In genomic region chr7:116736927-116737715, GRCh38 we compare ENCODE assay signal across 21 cellular contexts.
DNase-seq lines count a peak whose midpoint lies in the region; ATAC-seq and TF ChIP-seq lines count a peak whose summit lies in the region.
"Had no signal": no experiment of that assay in that cellular context is flagged by ENCODE, and none has a peak within 500 bp of the region (broad histone marks: within the 10 kb centered on the region; RNA-seq: fewer than 3 reads in every experiment).

No MANE protein-coding gene starts in this region.

- in situ Hi-C loops in astrocyte of the spinal cord (cut with HindIII; ENCODE audit: low sequenced_read_pairs), result no loop called here

- H3K4me3 ChIP-seq in astrocyte of the spinal cord (ENCODE audit: low read depth, low read length), result no peak overlapping the region
- H3K4me3 ChIP-seq: HAP-1, right atrium auricular region had no signal

- no peak for ATAC-seq in GM21619 (IDR thresholded peaks at IDR 0.05; ENCODE audit: unreplicated experiment)
- ATAC-seq: PC-3 had no signal

- no peak for TF ChIP-seq CTCF in astrocyte of the spinal cord (IDR thresholded peaks at IDR 0.05; ENCODE audit: low read depth, low read length)

- DNase-seq in EL, result peak; percentile 5
- peak; percentile 53 for DNase-seq in astrocyte of the spinal cord (ENCODE audit: low read depth, low spot score)
- DNase-seq in iris pigment epithelial cell (ENCODE audit: low read depth), result peak; percentile 80
- peak; percentile 57 for DNase-seq in pulmonary artery endothelial cell (ENCODE audit: low read depth, low spot score)
- DNase-seq in NCI-H446 (lab: John Stamatoyannopoulos, UW), result no peak
- DNase-seq in nucleus accumbens (lab: John Stamatoyannopoulos, UW), result no peak
- DNase-seq in NCI-H2196 treated with DMSO at 0.1 percent for 48 hours (lab: John Stamatoyannopoulos, UW; ENCODE audit: unreplicated experiment), result no peak
- DNase-seq: activated CD4-positive, alpha-beta T cell treated with anti-CD3 and anti-CD28 coated beads, Interleukin-2, amount 50 U/mL, for 48 hours; activated naive CD8-positive, alpha-beta T cell treated with anti-CD3 and anti-CD28 coated beads for 36 hours; activated T-cell treated with anti-CD3 and anti-CD28 coated beads, Interleukin-2, amount 50 U/mL, for 24 hours; central memory CD4-positive, alpha-beta T cell; effector CD8-positive, alpha-beta T cell; foreskin melanocyte; NCI-H1694 treated with DMSO at 0.1 percent for 48 hours; NCI-H526; PC-3; SK-N-SH; stimulated activated CD4-positive, alpha-beta T cell treated with anti-CD3 and anti-CD28 coated beads, Interleukin-2, amount 100 ng/mL, for 24 hours had no signal

Comparison
In these comparisons a context has a peak if more than half of its experiments do, and no peak if none do; other contexts are left out.
1. DNase-seq: peak in EL (single experiment), astrocyte of the spinal cord (single experiment), iris pigment epithelial cell (single experiment) and pulmonary artery endothelial cell (single experiment); none in NCI-H446 (0 of 2), nucleus accumbens (0 of 56) and NCI-H2196 treated with DMSO at 0.1 percent for 48 hours (single experiment).